Comparison of ENCODE assay signal across 23 cellular contexts in the genomic region with DNA sequence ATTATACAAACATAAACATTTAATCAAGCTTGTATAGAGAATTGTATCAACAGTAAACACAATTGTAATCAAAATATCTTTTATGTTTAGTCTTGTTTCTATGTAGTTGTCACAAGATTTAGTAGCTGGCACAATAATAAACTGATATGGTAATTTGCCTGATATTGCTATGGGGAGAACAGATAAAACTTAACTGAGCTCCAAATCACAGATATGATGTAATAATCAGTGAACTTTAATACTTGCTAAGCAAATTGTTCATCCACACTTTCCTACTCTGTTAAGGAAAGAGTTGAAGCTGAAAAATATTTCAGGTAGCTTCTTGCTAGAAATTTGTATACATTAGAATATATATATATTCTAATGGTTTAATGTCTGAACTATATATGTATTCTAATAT.
"Had no signal": no experiment of that assay in that cellular context is flagged by ENCODE, and none has a peak within 500 bp of the region (broad histone marks: within the 10 kb centered on the region; RNA-seq: fewer than 3 reads in every experiment).

No MANE protein-coding gene starts in this region.

- H3K4me3 ChIP-seq: PC-9 had no signal

- H3K9ac ChIP-seq: KMS-11 had no signal

- DNase-seq: activated B cell treated with CpG ODN at 0.5 μM for 24 hours; activated CD4-positive, alpha-beta memory T cell treated with anti-CD3 and anti-CD28 coated beads for 36 hours; activated CD4-positive, alpha-beta T cell treated with anti-CD3 and anti-CD28 coated beads for 4 hours; activated CD4-positive, alpha-beta T cell treated with anti-CD3 and anti-CD28 coated beads, Interleukin-2, amount 50 U/mL, for 1 hour; activated CD4-positive, CD25-positive, alpha-beta regulatory T cell treated with anti-CD3 and anti-CD28 coated beads, Interleukin-2, amount 50 U/mL, for 72 hours; activated CD8-positive, alpha-beta memory T cell treated with anti-CD3 and anti-CD28 coated beads for 24 hours; activated CD8-positive, alpha-beta memory T cell treated with anti-CD3 and anti-CD28 coated beads, Interleukin-2, amount 10 ng/mL, durations not matched to agents 7 days and 5 days; activated CD8-positive, alpha-beta memory T cell treated with anti-CD3 and anti-CD28 coated beads, Interleukin-2, amount 50 U/mL, for 48 hours; activated effector memory CD4-positive, alpha-beta T cell treated with Interleukin-2 at 50 U/mL for 16 hours; activated naive CD4-positive, alpha-beta T cell treated with anti-CD3 and anti-CD28 coated beads, Interleukin-2, amount 10 ng/mL, durations not matched to agents 7 days and 5 days; activated naive CD8-positive, alpha-beta T cell treated with anti-CD3 and anti-CD28 coated beads, Interleukin-2, amount 50 U/mL, for 24 hours; activated T-cell treated with anti-CD3 and anti-CD28 coated beads, Interleukin-2, amount 50 U/mL, for 48 hours; MM.1S; NCI-H187; SW 1271; T-helper 1 cell; T-helper 2 cell; T-helper 9 cell had no signal

- H3K27ac ChIP-seq: KMS-11, PC-9, RWPE1 had no signal

- ATAC-seq: activated CD8-positive, alpha-beta memory T cell treated with anti-CD3 and anti-CD28 coated beads, Interleukin-2, amount 10 ng/mL, durations not matched to agents 7 days and 5 days; activated naive CD8-positive, alpha-beta T cell treated with anti-CD3 and anti-CD28 coated beads, Interleukin-2, amount 50 U/mL, for 24 hours had no signal

- FAIRE-seq: bronchial epithelial cell, RCC 7860 had no signal
